ENCODE assay signal across 1 cellular context in the genomic region with DNA sequence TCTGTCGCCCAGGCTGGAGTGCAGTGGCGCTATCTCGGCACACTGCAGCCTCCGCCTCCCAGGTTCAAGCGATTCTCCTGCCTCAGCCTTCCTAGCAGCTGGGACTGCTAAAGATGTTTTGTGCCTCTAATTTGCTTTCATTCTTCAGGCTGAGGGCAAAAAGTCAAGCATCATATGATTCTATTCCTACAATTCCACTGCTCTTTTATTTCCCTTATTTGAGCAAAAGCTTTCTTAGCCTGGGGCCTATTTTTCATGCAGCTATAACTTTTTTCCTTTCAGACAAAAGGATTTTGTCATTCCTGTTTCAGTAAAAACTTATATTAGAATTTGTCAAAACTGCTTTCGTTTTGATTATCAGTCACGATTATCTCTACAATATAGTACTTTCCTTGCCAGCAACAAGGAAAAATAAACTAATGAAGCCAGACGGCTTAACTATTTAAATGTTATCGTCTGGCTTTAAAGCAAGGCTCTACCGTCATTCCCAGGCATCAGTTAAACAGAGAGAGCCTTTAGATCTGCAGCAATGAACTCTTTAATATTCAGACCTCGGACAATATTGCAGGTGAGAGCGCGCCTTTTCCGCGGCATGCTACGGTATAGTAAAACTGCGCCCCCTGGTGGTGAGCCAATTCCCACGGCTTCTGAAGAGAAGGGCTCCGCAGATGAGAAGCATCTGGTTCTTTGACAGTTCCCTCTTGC.
A peak's percentile ranks its signal among the peaks of the same experiment; 100 is the strongest.
TF ChIP-seq lines count a peak whose summit lies in the region.

No MANE protein-coding gene starts in this region.

TF ChIP-seq in H1, 55 proteins besides CTCF, POLR2A, EP300 and RAD21 (continued from another document):
- peak in 1 of 2 experiments; percentile 60; a peak in 1 of 4 replicates for TF ChIP-seq SIN3A (conservative IDR thresholded peaks at IDR 0.05 in 1 of 2, IDR thresholded peaks at IDR 0.05 in 1 of 2; ENCODE audit: low read depth in 1 of 2, low read length in 2 of 2)
- no peak for TF ChIP-seq TBP (IDR thresholded peaks at IDR 0.05; ENCODE audit: low read depth, low read length)
- TF ChIP-seq, protein P1, sequence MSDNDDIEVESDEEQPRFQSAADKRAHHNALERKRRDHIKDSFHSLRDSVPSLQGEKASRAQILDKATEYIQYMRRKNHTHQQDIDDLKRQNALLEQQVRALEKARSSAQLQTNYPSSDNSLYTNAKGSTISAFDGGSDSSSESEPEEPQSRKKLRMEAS (IDR thresholded peaks at IDR 0.05): peak; percentile 82
- TF ChIP-seq CBX5 (IDR thresholded peaks at IDR 0.05; ENCODE audit: low read depth, low read length): no peak
- TF ChIP-seq RXRA (IDR thresholded peaks at IDR 0.05; ENCODE audit: insufficient read depth, low read depth, low read length): no peak
